Comparison of ENCODE assay signal across 1 cellular context in the genomic region with DNA sequence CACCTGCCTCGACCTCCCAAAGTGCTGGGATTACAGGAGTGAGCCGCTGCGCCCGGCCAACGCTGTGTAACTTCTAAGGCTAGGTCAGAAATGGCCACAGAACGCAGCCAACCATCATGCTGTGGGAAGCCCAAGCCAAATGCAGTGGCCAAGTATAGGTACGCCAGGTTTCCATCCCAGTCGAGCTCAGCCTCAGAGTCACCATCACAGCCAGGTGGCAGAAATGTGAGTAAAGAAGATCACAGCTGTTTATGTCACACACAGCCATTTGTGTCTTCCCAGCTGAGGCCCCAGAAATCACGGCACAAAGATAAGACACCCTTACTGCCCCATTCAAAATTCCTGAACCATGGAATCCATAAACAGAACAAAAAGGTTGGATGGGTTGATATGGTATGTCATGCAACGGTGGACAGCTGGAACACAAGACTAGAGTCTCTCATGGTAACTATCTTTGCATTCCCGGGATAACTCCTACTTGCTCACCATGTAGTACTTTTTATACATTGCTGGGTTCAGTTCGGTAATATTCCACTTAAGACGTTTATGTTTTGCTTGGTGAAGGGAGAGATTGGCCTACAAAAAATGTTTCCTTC.
TF ChIP-seq lines count a peak whose summit lies in the region.

No MANE protein-coding gene starts in this region.

TF ChIP-seq in IMR-90, 13 proteins besides CTCF, POLR2A, EP300 and RAD21:
- TF ChIP-seq SMC3 (IDR thresholded peaks at IDR 0.05; ENCODE audit: low read depth, low read length), result no peak
- TF ChIP-seq, protein P1, sequence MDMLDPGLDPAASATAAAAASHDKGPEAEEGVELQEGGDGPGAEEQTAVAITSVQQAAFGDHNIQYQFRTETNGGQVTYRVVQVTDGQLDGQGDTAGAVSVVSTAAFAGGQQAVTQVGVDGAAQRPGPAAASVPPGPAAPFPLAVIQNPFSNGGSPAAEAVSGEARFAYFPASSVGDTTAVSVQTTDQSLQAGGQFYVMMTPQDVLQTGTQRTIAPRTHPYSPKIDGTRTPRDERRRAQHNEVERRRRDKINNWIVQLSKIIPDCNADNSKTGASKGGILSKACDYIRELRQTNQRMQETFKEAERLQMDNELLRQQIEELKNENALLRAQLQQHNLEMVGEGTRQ (IDR thresholded peaks at IDR 0.05; ENCODE audit: low read depth, low read length), result no peak
TF ChIP-seq in IMR-90: peak in this region for 0.
